In genomic region chr15:52078876-52079700, GRCh38 we compare ENCODE assay signal across 9 cellular contexts. TPM values are rescaled to one million over a fixed set of nuclear protein-coding genes. Genes with fewer than 3 reads are reported as not detected.
DNase-seq lines count a peak whose midpoint lies in the region; ATAC-seq, FAIRE-seq and TF ChIP-seq lines count a peak whose summit lies in the region.
"Had no signal": no experiment of that assay in that cellular context is flagged by ENCODE, and none has a peak within 500 bp of the region (broad histone marks: within the 10 kb centered on the region; RNA-seq: fewer than 3 reads in every experiment).

No MANE protein-coding gene starts in this region.

- H3K4ac ChIP-seq in H1 (replicated peaks; ENCODE audit: insufficient read length, low read depth, low read length) (no peak overlapping the region), mesenchymal stem cell (ENCODE audit: low read depth in 1 of 2, low read length in 2 of 2) (no peak overlapping the region)

- CTCF ChIA-PET in A549 (lab: Yijun Ruan, JAX) (interaction anchor here (0.6 to 7.6 kb wide), 54 partner anchors 8 to 302 kb away, joined by 3 to 89 read pairs (median 4); partner anchors contain the start of genes BCL2L10 and LEO1), H1 (lab: Charles Lee; ENCODE audit: partially characterized antibody) (interaction anchor here (0.5 to 4.9 kb wide), 46 partner anchors 10 to 549 kb away, joined by 3 to 55 read pairs (median 5); partner anchors contain the start of genes BCL2L10 and LEO1)
- CTCF ChIA-PET in activated CD8-positive, alpha-beta T cell treated with anti-CD3 and anti-CD28 coated beads, Interleukin-2, amount 10 ng/mL, durations not matched to agents 7 days and 5 days (lab: Charles Lee): interaction anchor here (0.6 to 5.0 kb wide), 39 partner anchors 8 to 168 kb away, joined by 3 to 58 read pairs (median 5); partner anchors contain the start of gene LEO1

- H2AK5ac ChIP-seq in H1 (ENCODE audit: low read depth, low read length) (no peak overlapping the region), mesenchymal stem cell (ENCODE audit: low read length, severe bottlenecking) (peak overlapping the region; percentile 61)

- no peaks in the 10 kb centered on the region for H3K9me3 Mint-ChIP-seq in activated CD8-positive, alpha-beta T cell treated with anti-CD3 and anti-CD28 coated beads, Interleukin-2, amount 10 ng/mL, durations not matched to agents 7 days and 5 days (ENCODE audit: insufficient read depth)

- FAIRE-seq in A549 (lab: Jason Lieb, UNC) (no peak), GM12892 (lab: Jason Lieb, UNC) (peak; percentile 14), H1 (lab: Jason Lieb, UNC) (no peak)

- H3K18ac ChIP-seq in H1 (ENCODE audit: extremely low read depth, low read length): no peak overlapping the region
- H3K18ac ChIP-seq in mesenchymal stem cell (ENCODE audit: low read depth in 1 of 2, low read length in 2 of 2): peak overlapping the region; percentile 37 to 67

- no peaks in the 10 kb centered on the region for H3K27me3 Mint-ChIP-seq in activated CD8-positive, alpha-beta T cell treated with anti-CD3 and anti-CD28 coated beads, Interleukin-2, amount 10 ng/mL, durations not matched to agents 7 days and 5 days (ENCODE audit: low read depth)

- no peak overlapping the region for H3K4me3 ChIP-seq in A549
- H3K4me3 ChIP-seq in H1 (ENCODE audit: extremely low read depth in 1 of 4, insufficient read depth in 2 of 4, low read depth in 3 of 4, low read length in 4 of 4): no peak overlapping the region
- H3K4me3 ChIP-seq in mesenchymal stem cell (ENCODE audit: insufficient read depth in 1 of 2, low read depth in 1 of 2, low read length in 2 of 2): no peak overlapping the region

- H3K23ac ChIP-seq in H1 (ENCODE audit: insufficient read length): no peak overlapping the region
- no peak overlapping the region for H3K23ac ChIP-seq in mesenchymal stem cell (ENCODE audit: low read length in 2 of 2)

- H3K4me1 Mint-ChIP-seq in activated CD8-positive, alpha-beta T cell treated with anti-CD3 and anti-CD28 coated beads, Interleukin-2, amount 10 ng/mL, durations not matched to agents 7 days and 5 days (ENCODE audit: low read depth): peaks cover 30% of the 10 kb centered on the region

- H2BK120ac ChIP-seq in H1 (replicated peaks; ENCODE audit: low read depth, low read length): no peak overlapping the region
- no peak overlapping the region for H2BK120ac ChIP-seq in mesenchymal stem cell (ENCODE audit: low read depth, low read length)

- no peak overlapping the region; the same call in 1 of the 2 replicates for H2BK20ac ChIP-seq in H1 (ENCODE audit: low read length)

- H3K79me1 ChIP-seq in H1 (ENCODE audit: low read depth, low read length): no peaks in the 10 kb centered on the region
- no peaks in the 10 kb centered on the region for H3K79me1 ChIP-seq in mesenchymal stem cell (replicated peaks; ENCODE audit: low read length, poor library complexity, severe bottlenecking)

- no peaks in the 10 kb centered on the region for H4K20me1 ChIP-seq in H1 (replicated peaks in 1 of 2; ENCODE audit: control insufficient read depth in 1 of 2, insufficient read depth in 2 of 2, low read length in 2 of 2)

- H2AFZ ChIP-seq in H1 (ENCODE audit: low read length) (peak overlapping the region; percentile 60), mesenchymal stem cell (ENCODE audit: low read depth, low read length) (no peak overlapping the region)

- WGBS in A549 (ENCODE audit: missing lambda C conversion rate): 45% methylated on average over 13 of the region's 13 CpGs
- 42% methylated on average over 13 of the region's 13 CpGs; no CpG with 5 or more reads in 1 of the 2 experiments for WGBS in H1 (ENCODE audit: extremely low coverage in 1 of 2, insufficient coverage in 1 of 2, insufficient read length in 1 of 2, insufficient replicate concordance in 2 of 2, low coverage in 1 of 2, low lambda C conversion rate in 2 of 2, missing lambda C conversion rate in 1 of 2), 2 experiments
- 50% methylated on average over 9 of the region's 13 CpGs for WGBS in mesenchymal stem cell

- H3K14ac ChIP-seq in H1 (ENCODE audit: insufficient read length) (no peak overlapping the region), mesenchymal stem cell (ENCODE audit: low read length in 2 of 2) (no peak overlapping the region)

- no peaks in the 10 kb centered on the region for H3K23me2 ChIP-seq in H1 (ENCODE audit: low read depth, low read length)

- no peaks in the 10 kb centered on the region for H3K36me3 Mint-ChIP-seq in activated CD8-positive, alpha-beta T cell treated with anti-CD3 and anti-CD28 coated beads, Interleukin-2, amount 10 ng/mL, durations not matched to agents 7 days and 5 days (ENCODE audit: low read depth)

- H3K27ac Mint-ChIP-seq in activated CD8-positive, alpha-beta T cell treated with anti-CD3 and anti-CD28 coated beads, Interleukin-2, amount 10 ng/mL, durations not matched to agents 7 days and 5 days: no peak overlapping the region

- TF ChIP-seq EP300 in A549 (IDR thresholded peaks at IDR 0.05): no peak
- TF ChIP-seq EP300 in H1 (IDR thresholded peaks at IDR 0.05; ENCODE audit: borderline replicate concordance in 1 of 2, low read depth in 2 of 2, low read length in 2 of 2): no peak

- DNase-seq in A549 (ENCODE audit: low read depth in 1 of 2, low spot score in 1 of 2) (peak; percentile 79 to 82), GM12892 (ENCODE audit: insufficient read length) (peak; percentile 41), NCI-H69 (lab: John Stamatoyannopoulos, UW) (peak; percentile 89), H1 (ENCODE audit: low read depth in 1 of 2, low spot score in 2 of 2) (peak; percentile 51 to 96), mesenchymal stem cell (peak; percentile 67)
- peak; percentile 86 for DNase-seq in activated CD8-positive, alpha-beta T cell treated with anti-CD3 and anti-CD28 coated beads, Interleukin-2, amount 10 ng/mL, durations not matched to agents 7 days and 5 days
- peak; percentile 47 to 73 for DNase-seq in stimulated activated CD8-positive, alpha-beta memory T cell treated with anti-CD3 and anti-CD28 coated beads, Interleukin-2, amount 100 ng/mL, for 1 hour (ENCODE audit: low read depth in 2 of 2)

- TF ChIP-seq POLR2A in A549 (IDR thresholded peaks at IDR 0.05; ENCODE audit: low read length): no peak
- no peak for TF ChIP-seq POLR2A in GM12892 (IDR thresholded peaks at IDR 0.05; ENCODE audit: low read depth, low read length)
- TF ChIP-seq POLR2A in H1 (IDR thresholded peaks at IDR 0.05; ENCODE audit: control extremely low read depth in 1 of 2, low read depth in 2 of 2, low read length in 2 of 2): no peak

- H2BK5ac ChIP-seq in H1 (ENCODE audit: low read depth, low read length): no peak overlapping the region
- H2BK5ac ChIP-seq in mesenchymal stem cell (ENCODE audit: low read depth, low read length, poor library complexity, severe bottlenecking): no peak overlapping the region

- peak overlapping the region; percentile 13; the same call in 2 of the 3 replicates for H3K4me2 ChIP-seq in A549
- H3K4me2 ChIP-seq in H1 (ENCODE audit: insufficient read depth in 1 of 2, low read depth in 2 of 2, low read length in 2 of 2): no peak overlapping the region
- no peak overlapping the region for H3K4me2 ChIP-seq in mesenchymal stem cell (ENCODE audit: low read length, poor library complexity, severe bottlenecking)

- H3K36me3 ChIP-seq in H1 (ENCODE audit: control insufficient read depth in 2 of 4, insufficient read depth in 4 of 4, low read length in 3 of 4) (no peaks in the 10 kb centered on the region), mesenchymal stem cell (ENCODE audit: control insufficient read depth in 1 of 2, insufficient read depth in 2 of 2, low read depth in 1 of 2, low read length in 2 of 2) (no peaks in the 10 kb centered on the region)

- H4K8ac ChIP-seq in H1 (ENCODE audit: extremely low read depth, insufficient read depth, low read length) (peak overlapping the region; percentile 31), mesenchymal stem cell (ENCODE audit: low read length) (peak overlapping the region; percentile 75)

- no peak overlapping the region for H2BK15ac ChIP-seq in H1 (ENCODE audit: low read length)
- H2BK15ac ChIP-seq in mesenchymal stem cell (ENCODE audit: low read depth, poor library complexity, severe bottlenecking): no peak overlapping the region

- H3K9ac ChIP-seq in H1 (replicated peaks in 1 of 4; ENCODE audit: extremely low read depth in 1 of 4, low read depth in 3 of 4, low read length in 3 of 4): no peak overlapping the region
- no peak overlapping the region for H3K9ac ChIP-seq in mesenchymal stem cell (ENCODE audit: low read length)

- H2BK12ac ChIP-seq in H1 (ENCODE audit: low read depth, low read length): no peak overlapping the region
- H2BK12ac ChIP-seq in mesenchymal stem cell (ENCODE audit: low read length in 2 of 2): peak overlapping the region in 1 of 2 experiments; percentile 89

- H3K27ac ChIP-seq in A549 (peak overlapping the region; percentile 69 to 82), H1 (ENCODE audit: low read depth, low read length) (no peak overlapping the region), mesenchymal stem cell (ENCODE audit: low read length, poor library complexity, severe bottlenecking) (no peak overlapping the region)

- POLR2A ChIA-PET in A549 (lab: Yijun Ruan, JAX): interaction anchor here (1.0 to 1.9 kb wide), 2 partner anchors 59 to 108 kb away, joined by 6 read pairs; partner anchors contain the start of gene LEO1
- POLR2A ChIA-PET in activated CD8-positive, alpha-beta T cell treated with anti-CD3 and anti-CD28 coated beads, Interleukin-2, amount 10 ng/mL, durations not matched to agents 7 days and 5 days (lab: Charles Lee): interaction anchor here (1.1 kb wide), 1 partner anchor 108 kb away, joined by 5 read pairs; the partner anchor contains the start of gene LEO1
- POLR2A ChIA-PET in H1 (lab: Charles Lee; ENCODE audit: partially characterized antibody): interaction anchor here (1.2 to 2.2 kb wide), 2 partner anchors 12 to 59 kb away, joined by 3 to 12 read pairs; no protein-coding TSS in a partner anchor

- TF ChIP-seq CTCF in A549 (IDR thresholded peaks at IDR 0.05): peak; percentile 93
- peak; percentile 84 to 92 (median 87) for TF ChIP-seq CTCF in H1 (IDR thresholded peaks at IDR 0.05; ENCODE audit: control extremely low read depth in 1 of 3, insufficient read depth in 1 of 3, low read depth in 1 of 3, low read length in 3 of 3)

- H3K27me3 ChIP-seq in H1 (replicated peaks in 1 of 4; ENCODE audit: control insufficient read depth in 3 of 4, extremely low read depth in 1 of 4, insufficient read depth in 3 of 4, low read length in 3 of 4) (no peaks in the 10 kb centered on the region), mesenchymal stem cell (ENCODE audit: control insufficient read depth in 1 of 2, insufficient read depth in 1 of 2, low read length in 2 of 2) (no peaks in the 10 kb centered on the region)

- H3K9me3 ChIP-seq in A549 (no peaks in the 10 kb centered on the region), H1 (ENCODE audit: insufficient read depth in 2 of 2, low read depth in 1 of 2, low read length in 1 of 2) (no peaks in the 10 kb centered on the region), mesenchymal stem cell (ENCODE audit: control insufficient read depth, low read length) (no peaks in the 10 kb centered on the region)

- H3K4me3 Mint-ChIP-seq in activated CD8-positive, alpha-beta T cell treated with anti-CD3 and anti-CD28 coated beads, Interleukin-2, amount 10 ng/mL, durations not matched to agents 7 days and 5 days: no peak overlapping the region

- peaks cover 34% of the 10 kb centered on the region for H3K4me1 ChIP-seq in A549
- H3K4me1 ChIP-seq in H1 (replicated peaks in 1 of 4; ENCODE audit: control insufficient read depth in 3 of 4, insufficient read depth in 4 of 4, low read length in 3 of 4): peaks cover 0 to 4% (median 1%) of the 10 kb centered on the region in 4 experiments; a peak in 3 of 7 replicates
- peaks cover 6% of the 10 kb centered on the region for H3K4me1 ChIP-seq in mesenchymal stem cell (ENCODE audit: control insufficient read depth, insufficient read depth, low read depth, low read length)

- no peak overlapping the region for H3K56ac ChIP-seq in H1 (replicated peaks; ENCODE audit: insufficient read length, low read depth, low read length)

- H4K91ac ChIP-seq in H1 (replicated peaks; ENCODE audit: insufficient read length, low read length) (no peak overlapping the region), mesenchymal stem cell (ENCODE audit: low read length) (no peak overlapping the region)

- no peaks in the 10 kb centered on the region for H3K79me2 ChIP-seq in H1 (ENCODE audit: control insufficient read depth in 1 of 2, insufficient read depth in 2 of 2, low read length in 2 of 2)

- ATAC-seq in A549 (peak; percentile 55 to 87; a peak in 4 of 6 replicates), GM21526 (IDR thresholded peaks at IDR 0.05; ENCODE audit: low FRiP score, unreplicated experiment) (no peak)
- ATAC-seq in activated CD8-positive, alpha-beta T cell treated with anti-CD3 and anti-CD28 coated beads, Interleukin-2, amount 10 ng/mL, durations not matched to agents 7 days and 5 days: peak; percentile 75

- TF ChIP-seq RAD21 in A549 (conservative IDR thresholded peaks at IDR 0.05 in 1 of 2, IDR thresholded peaks at IDR 0.05 in 1 of 2): peak; percentile 81 to 88
- peak; percentile 83 to 84 for TF ChIP-seq RAD21 in H1 (IDR thresholded peaks at IDR 0.05 in 1 of 2, conservative IDR thresholded peaks at IDR 0.05 in 1 of 2; ENCODE audit: low read depth in 2 of 2, low read length in 2 of 2)

- no peak overlapping the region for H4K5ac ChIP-seq in H1 (ENCODE audit: insufficient read length, low read depth, low read length)

RNA-seq across cellular contexts. Expression of gene BCL2L10, which starts 33.5 kb away (rescaled TPM):
- polyA plus RNA-seq in A549 (2011; rRNA removed) (0.09 and 0.42 TPM in 2 replicates), A549 (2017; fragmentation: RNase III; extraction: RNeasy Plus Mini Kit Qiagen cat#74134 plus additional on column Dnase treatment) (0.06 to 0.08 TPM (median 0.07 TPM) in 3 replicates), H1 (2011; rRNA removed) (0.62 and 1.3 TPM in 2 replicates)
- 0.06 TPM in 1 of 2 replicates, not detected in the other for polyA plus RNA-seq in A549 (2012; cell fraction: cytosol; rRNA removed)
- 0.19 and 0.27 TPM in 2 replicates for polyA plus RNA-seq in A549 (2012; cell fraction: nucleus; rRNA removed)
- not detected in 2 replicates for polyA minus RNA-seq in A549 (2011; rRNA and poly(A)+ RNA removed)
- polyA plus RNA-seq in GM12892 (2012; ENCODE audit: missing spikeins): 3.7 TPM
- under 1 TPM in 1 of 2 experiments, not detected in 1; 0.26 TPM for total RNA-seq in activated CD8-positive, alpha-beta T cell treated with anti-CD3 and anti-CD28 coated beads, Interleukin-2, amount 10 ng/mL, durations not matched to agents 7 days and 5 days
- total RNA-seq in H1 (2021; fragmentation: NEBNext Ultra II Directional; extraction: Animal tissue kit (Norgen Biotek cat#: 25700)): 0.40 TPM in 1 of 2 replicates, not detected in the other
- polyA plus RNA-seq in H1 (2011; cell fraction: cytosol; rRNA removed): 0.87 TPM
- polyA plus RNA-seq in H1 (2011; cell fraction: nucleus; rRNA removed): 0.54 TPM
- polyA plus RNA-seq in H1 (2012, experiment 1 of 2): 0.24 to 0.42 TPM (median 0.34 TPM) in 3 of 4 replicates, not detected in the other
- 0.76 TPM for polyA plus RNA-seq in H1 (2012, experiment 2 of 2)
- polyA plus RNA-seq in H1 (2013, experiment 1 of 2): 0.30 TPM
- polyA plus RNA-seq in H1 (2013, experiment 2 of 2): 0.17 TPM
- not detected in 2 replicates for polyA minus RNA-seq in H1 (2011; rRNA and poly(A)+ RNA removed)
- polyA minus RNA-seq in H1 (2011; cell fraction: cytosol; rRNA and poly(A)+ RNA removed): not detected
- 0.90 TPM for polyA minus RNA-seq in H1 (2011; cell fraction: nucleus; rRNA and poly(A)+ RNA removed)
- polyA plus RNA-seq in mesenchymal stem cell (2013, experiment 1 of 2): 0.06 TPM
- not detected for polyA plus RNA-seq in mesenchymal stem cell (2013, experiment 2 of 2)
- total RNA-seq: urinary bladder had no signal

Comparison
In these comparisons a context has a peak if more than half of its experiments do, and no peak if none do; other contexts are left out.
1. H3K27ac ChIP-seq: peak in A549 (2 of 2); none in H1 (single experiment) and mesenchymal stem cell (single experiment).
2. Of the 18 proteins assayed by ChIP-seq in both H1 and A549: peak only in H1: none; only in A549: none; in both: CTCF and RAD21; in neither: 16.
3. Peak in every context shown above with its lines, with median percentiles within 50 percentile points of each other: DNase-seq.